In genomic region chr20:47857142-47857993, GRCh38 we compare ENCODE assay signal across 10 cellular contexts.
DNase-seq lines count a peak whose midpoint lies in the region; ATAC-seq, FAIRE-seq and TF ChIP-seq lines count a peak whose summit lies in the region.
"Had no signal": no experiment of that assay in that cellular context is flagged by ENCODE, and none has a peak within 500 bp of the region (broad histone marks: within the 10 kb centered on the region; RNA-seq: fewer than 3 reads in every experiment).

No MANE protein-coding gene starts in this region.

- TF ChIP-seq CTCF in astrocyte (IDR thresholded peaks at IDR 0.05; ENCODE audit: insufficient read depth, low read depth, low read length) (no peak), kidney epithelial cell (IDR thresholded peaks at IDR 0.05; ENCODE audit: insufficient read depth, low read length, poor library complexity, severe bottlenecking) (no peak), thoracic aorta (IDR thresholded peaks at IDR 0.05) (no peak)

- no peaks in the 10 kb centered on the region for H3K79me2 ChIP-seq in astrocyte (ENCODE audit: insufficient read depth, low read length)

- H3K9me3 ChIP-seq in astrocyte (ENCODE audit: insufficient read depth, low read depth, low read length) (no peaks in the 10 kb centered on the region), thoracic aorta (no peaks in the 10 kb centered on the region)

- H3K9ac ChIP-seq in astrocyte (ENCODE audit: low read length): peak overlapping the region; percentile 67

- peaks cover 9% of the 10 kb centered on the region for H3K9me3 Mint-ChIP-seq in astrocyte (ENCODE audit: unreplicated experiment)

- H3K4me3 ChIP-seq in astrocyte (ENCODE audit: insufficient read depth, low read depth, low read length): no peak overlapping the region
- no peak overlapping the region for H3K4me3 ChIP-seq in kidney epithelial cell (ENCODE audit: low read depth, low read length)
- peak overlapping the region; percentile 57 for H3K4me3 ChIP-seq in thoracic aorta

- peaks cover 15% of the 10 kb centered on the region for H3K4me1 Mint-ChIP-seq in astrocyte (ENCODE audit: low read depth, unreplicated experiment)

- H3K27me3 ChIP-seq in astrocyte (ENCODE audit: insufficient read depth, low read length) (no peaks in the 10 kb centered on the region), kidney epithelial cell (ENCODE audit: control insufficient read depth, insufficient read depth, low read length) (no peaks in the 10 kb centered on the region), thoracic aorta (replicated peaks; ENCODE audit: insufficient read depth) (no peaks in the 10 kb centered on the region)

- H3K4me1 ChIP-seq in astrocyte (ENCODE audit: insufficient read depth, low read length) (peaks cover 17% of the 10 kb centered on the region), thoracic aorta (ENCODE audit: control insufficient read depth in 1 of 2, low read depth in 2 of 2) (peaks cover 4 to 26% of the 10 kb centered on the region in 2 donors)

- no peaks in the 10 kb centered on the region for H4K20me1 ChIP-seq in astrocyte (ENCODE audit: insufficient read depth, low read length)

- H3K27me3 Mint-ChIP-seq in astrocyte (ENCODE audit: low read depth, unreplicated experiment): peaks cover 7% of the 10 kb centered on the region
- H3K27me3 Mint-ChIP-seq: activated naive CD8-positive, alpha-beta T cell had no signal

- peak overlapping the region; percentile 56 for H3K27ac Mint-ChIP-seq in astrocyte (ENCODE audit: unreplicated experiment)
- H3K27ac Mint-ChIP-seq: activated naive CD8-positive, alpha-beta T cell had no signal

- no peaks in the 10 kb centered on the region for H3K36me3 ChIP-seq in astrocyte (ENCODE audit: insufficient read depth, low read length)
- no peaks in the 10 kb centered on the region for H3K36me3 ChIP-seq in kidney epithelial cell (ENCODE audit: control insufficient read depth, insufficient read depth, low read length)
- H3K36me3 ChIP-seq in thoracic aorta: no peaks in the 10 kb centered on the region

- no peaks in the 10 kb centered on the region for H3K36me3 Mint-ChIP-seq in astrocyte (ENCODE audit: low read depth, unreplicated experiment)
- H3K36me3 Mint-ChIP-seq: activated naive CD8-positive, alpha-beta T cell had no signal

- peak overlapping the region; percentile 77 for H2AFZ ChIP-seq in astrocyte (ENCODE audit: low read depth, low read length)

- DNase-seq in astrocyte (ENCODE audit: low read depth) (peak; percentile 84), kidney epithelial cell (ENCODE audit: low read depth) (peak; percentile 49), thoracic aorta (ENCODE audit: low spot score) (peak; percentile 18), NCI-H2029 treated with DMSO at 0.1 percent for 48 hours (lab: John Stamatoyannopoulos, UW) (no peak), DMS53 treated with DMSO at 0.1 percent for 48 hours (lab: John Stamatoyannopoulos, UW; ENCODE audit: unreplicated experiment) (no peak), NOMO-1 treated with dmso at 0.1 percent for 144 hours (lab: John Stamatoyannopoulos, UW; ENCODE audit: unreplicated experiment) (no peak)
- DNase-seq: foreskin fibroblast had no signal

- H3K4me3 Mint-ChIP-seq in astrocyte (ENCODE audit: unreplicated experiment): no peak overlapping the region
- H3K4me3 Mint-ChIP-seq: activated naive CD8-positive, alpha-beta T cell had no signal

- FAIRE-seq in astrocyte (lab: Jason Lieb, UNC): no peak

- ATAC-seq in GM19463 (IDR thresholded peaks at IDR 0.05; ENCODE audit: unreplicated experiment): peak; percentile 76
- peak; percentile 41 for ATAC-seq in thoracic aorta (ENCODE audit: insufficient number of reproducible peaks, low FRiP score, low read depth)
- no peak for ATAC-seq in GM19328 (IDR thresholded peaks at IDR 0.05; ENCODE audit: unreplicated experiment)

- H3K27ac ChIP-seq in astrocyte (ENCODE audit: low read depth, low read length) (peak overlapping the region; percentile 55), thoracic aorta (peak overlapping the region; percentile 77)

- H3K4me2 ChIP-seq in astrocyte (ENCODE audit: low read length): peak overlapping the region; percentile 72

Comparison
In these comparisons a context has a peak if more than half of its experiments do, and no peak if none do; other contexts are left out.
1. DNase-seq: peak in astrocyte (single experiment), kidney epithelial cell (single experiment) and thoracic aorta (single experiment); none in NCI-H2029 treated with DMSO at 0.1 percent for 48 hours (single experiment), DMS53 treated with DMSO at 0.1 percent for 48 hours (single experiment) and NOMO-1 treated with dmso at 0.1 percent for 144 hours (single experiment).